1 cellular context compared by ENCODE assay signal in genomic region chr2:66555511-66556324, GRCh38.
TF ChIP-seq lines count a peak whose summit lies in the region.

No MANE protein-coding gene starts in this region.

TF ChIP-seq in IMR-90, 13 proteins besides CTCF, POLR2A, EP300 and RAD21 (continued from another document):
- TF ChIP-seq, protein P1, sequence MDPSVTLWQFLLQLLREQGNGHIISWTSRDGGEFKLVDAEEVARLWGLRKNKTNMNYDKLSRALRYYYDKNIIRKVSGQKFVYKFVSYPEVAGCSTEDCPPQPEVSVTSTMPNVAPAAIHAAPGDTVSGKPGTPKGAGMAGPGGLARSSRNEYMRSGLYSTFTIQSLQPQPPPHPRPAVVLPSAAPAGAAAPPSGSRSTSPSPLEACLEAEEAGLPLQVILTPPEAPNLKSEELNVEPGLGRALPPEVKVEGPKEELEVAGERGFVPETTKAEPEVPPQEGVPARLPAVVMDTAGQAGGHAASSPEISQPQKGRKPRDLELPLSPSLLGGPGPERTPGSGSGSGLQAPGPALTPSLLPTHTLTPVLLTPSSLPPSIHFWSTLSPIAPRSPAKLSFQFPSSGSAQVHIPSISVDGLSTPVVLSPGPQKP (IDR thresholded peaks at IDR 0.05; ENCODE audit: borderline replicate concordance, low read depth, low read length): no peak
